In genomic region chr21:25639167-25639921, GRCh38 we compare ENCODE assay signal across 8 cellular contexts. TPM values are rescaled to one million over a fixed set of nuclear protein-coding genes. Genes with fewer than 3 reads are reported as not detected.
DNase-seq lines count a peak whose midpoint lies in the region; TF ChIP-seq lines count a peak whose summit lies in the region.

TSS of gene JAM2 (plus strand) at chr21:25639258. CDS start at chr21:25639822, 564 bp downstream.

- no peak within 1 kb of the TSS for H2BK120ac ChIP-seq in H9 (ENCODE audit: low read depth, low read length, poor library complexity, severe bottlenecking)

- no peak for TF ChIP-seq EP300 in suprapubic skin (IDR thresholded peaks at IDR 0.05)

- H3K36me3 Mint-ChIP-seq in H9 (ENCODE audit: insufficient read depth in 1 of 3, low read depth in 3 of 3), result no peaks in the 10 kb centered on the region; a peak in 1 of 7 replicates

- H3K9me3 ChIP-seq in H9 (ENCODE audit: control insufficient read depth, low read depth, low read length) (no peaks in the 10 kb centered on the region), muscle layer of colon (ENCODE audit: low read length) (no peaks in the 10 kb centered on the region), suprapubic skin (no peaks in the 10 kb centered on the region)

- peak within 1 kb of the TSS; percentile 28 for H3K9ac ChIP-seq in H9 (ENCODE audit: extremely low read depth, insufficient read length, low read length)
- H3K9ac ChIP-seq in muscle layer of colon (ENCODE audit: low read length), result peak within 1 kb of the TSS; percentile 71

- peak within 1 kb of the TSS; percentile 71 for H2AFZ ChIP-seq in H9 (ENCODE audit: low read length)

- H3K4me3 ChIP-seq in epithelial cell of proximal tubule (ENCODE audit: low read depth, low read length) (peak within 1 kb of the TSS; percentile 48), muscle layer of colon (ENCODE audit: low read depth in 1 of 2, low read length in 2 of 2) (peak within 1 kb of the TSS; percentile 73 to 76), suprapubic skin (peak within 1 kb of the TSS; percentile 68)

- no peak within 1 kb of the TSS for H3K4ac ChIP-seq in H9 (ENCODE audit: low read depth, low read length)

- H4K20me1 ChIP-seq in H9 (ENCODE audit: control insufficient read depth, insufficient read depth, insufficient read length), result no peaks in the 10 kb centered on the region

- no peaks in the 10 kb centered on the region for H3K36me3 ChIP-seq in muscle layer of colon (ENCODE audit: insufficient read depth, low read length)
- no peaks in the 10 kb centered on the region for H3K36me3 ChIP-seq in suprapubic skin

- H2BK15ac ChIP-seq in H9 (ENCODE audit: low read depth, low read length), result no peak within 1 kb of the TSS

- peak within 1 kb of the TSS; percentile 53 for H3K4me2 ChIP-seq in H9 (ENCODE audit: insufficient read depth, insufficient read length, low read length)

- peak; percentile 54 for TF ChIP-seq CTCF in GM12874 (IDR thresholded peaks at IDR 0.05; ENCODE audit: insufficient read depth, low read depth, low read length)
- TF ChIP-seq CTCF in H9 (conservative IDR thresholded peaks at IDR 0.05), result peak; percentile 58
- no peak for TF ChIP-seq CTCF in epithelial cell of proximal tubule (conservative IDR thresholded peaks at IDR 0.05; ENCODE audit: low read depth, low read length)
- TF ChIP-seq CTCF in suprapubic skin (IDR thresholded peaks at IDR 0.05), result no peak

- no peak within 1 kb of the TSS for H3K23ac ChIP-seq in H9 (ENCODE audit: insufficient read length, low read depth, low read length)

- H3K23me2 ChIP-seq in H9 (ENCODE audit: insufficient read length, low read depth, low read length, poor library complexity, severe bottlenecking), result peaks cover 12% of the 10 kb centered on the region

- DNase-seq in H9 (peak; percentile 75), NAMALWA (ENCODE audit: low spot score) (peak; percentile 42), epithelial cell of proximal tubule (ENCODE audit: low read depth) (no peak), suprapubic skin (ENCODE audit: low spot score in 2 of 2) (peak; percentile 67 to 78), SIG-M5 treated with dmso at 0.1 percent for 504 hours (lab: John Stamatoyannopoulos, UW; ENCODE audit: unreplicated experiment) (no peak)
- peak; percentile 76 for DNase-seq in activated CD8-positive, alpha-beta memory T cell treated with anti-CD3 and anti-CD28 coated beads, Interleukin-2, amount 50 U/mL, for 48 hours

- H3K4me1 ChIP-seq in H9 (ENCODE audit: insufficient read depth, low read length), result no peaks in the 10 kb centered on the region
- H3K4me1 ChIP-seq in muscle layer of colon (ENCODE audit: insufficient read depth, low read length), result peaks cover 15% of the 10 kb centered on the region
- peaks cover 23% of the 10 kb centered on the region for H3K4me1 ChIP-seq in suprapubic skin

- peaks cover 22 to 26% of the 10 kb centered on the region in 2 experiments for H3K4me1 Mint-ChIP-seq in H9

- no peak within 1 kb of the TSS for H2BK12ac ChIP-seq in H9 (ENCODE audit: insufficient read length, low read depth, low read length)

- no peak for TF ChIP-seq POLR2A in suprapubic skin (IDR thresholded peaks at IDR 0.05)

- peaks cover 2% of the 10 kb centered on the region; the same call in 1 of the 2 replicates for H3K27me3 ChIP-seq in H9 (ENCODE audit: insufficient read depth, low read length)
- no peaks in the 10 kb centered on the region for H3K27me3 ChIP-seq in muscle layer of colon (ENCODE audit: control insufficient read depth in 1 of 2, insufficient read depth in 2 of 2, low read length in 2 of 2)
- H3K27me3 ChIP-seq in suprapubic skin, result peaks cover 9% of the 10 kb centered on the region

- WGBS in H9 (ENCODE audit: extremely low coverage, insufficient read length, low lambda C conversion rate), result no CpG with 5 or more reads among the region's 52 CpGs
- under 1% methylated on average over 23 of the region's 52 CpGs for WGBS in suprapubic skin

- H2BK5ac ChIP-seq in H9 (ENCODE audit: insufficient read length, low read length), result no peak within 1 kb of the TSS

- no peak within 1 kb of the TSS for H2BK20ac ChIP-seq in H9 (ENCODE audit: low read depth, low read length, poor library complexity, severe bottlenecking)

- H3K4me3 Mint-ChIP-seq in H9, result peak within 1 kb of the TSS; percentile 47 to 79

- H3K18ac ChIP-seq in H9 (ENCODE audit: insufficient read length, low read depth, low read length), result peak within 1 kb of the TSS; percentile 60

- H3K27ac ChIP-seq in H9 (ENCODE audit: insufficient read length, low read depth, low read length), result no peak within 1 kb of the TSS
- H3K27ac ChIP-seq in muscle layer of colon (ENCODE audit: low read depth, low read length), result peak within 1 kb of the TSS; percentile 63
- peak within 1 kb of the TSS; percentile 79 for H3K27ac ChIP-seq in suprapubic skin

- H3K27ac Mint-ChIP-seq in H9, result peak within 1 kb of the TSS in 1 of 3 experiments; percentile 74; a peak in 1 of 7 replicates

- peaks cover 58% of the 10 kb centered on the region for H3K27me3 Mint-ChIP-seq in H9 (ENCODE audit: low read depth)

- no peak within 1 kb of the TSS for H2AK5ac ChIP-seq in H9 (ENCODE audit: insufficient read length, low read length)

- no peak within 1 kb of the TSS for H4K91ac ChIP-seq in H9 (ENCODE audit: insufficient read length, low read depth, low read length)

- H3K56ac ChIP-seq in H9 (ENCODE audit: insufficient read length, low read depth, low read length), result no peak within 1 kb of the TSS

- no peaks in the 10 kb centered on the region for H3K79me2 ChIP-seq in H9 (ENCODE audit: insufficient read depth, low read length)

- H3K79me1 ChIP-seq in H9 (ENCODE audit: insufficient read depth, low read depth, low read length, poor library complexity, severe bottlenecking), result no peaks in the 10 kb centered on the region

- H4K5ac ChIP-seq in H9 (ENCODE audit: insufficient read length, low read depth, low read length), result no peak within 1 kb of the TSS

- H3T11ph ChIP-seq in H9 (ENCODE audit: low read length), result no peak within 1 kb of the TSS

- peak within 1 kb of the TSS; percentile 31 for H3K14ac ChIP-seq in H9 (ENCODE audit: insufficient read depth, low read length)

- no peaks in the 10 kb centered on the region for H3K9me3 Mint-ChIP-seq in H9

- no peak within 1 kb of the TSS for H4K8ac ChIP-seq in H9 (replicated peaks; ENCODE audit: insufficient read length, low read depth, low read length)

RNA-seq across cellular contexts. Expression of gene JAM2, which starts in this region (rescaled TPM):
- 2.0 and 2.6 TPM in 2 replicates for total RNA-seq in H9 (2021)
- 0.12 and 0.14 TPM in 2 replicates for total RNA-seq in epithelial cell of proximal tubule
- 1 to 10 TPM; 2.0 to 7.6 (median 4.7) TPM for total RNA-seq in suprapubic skin

Comparison
In these comparisons a context has a peak if more than half of its experiments do, and no peak if none do; other contexts are left out.
1. CTCF ChIP-seq: peak in GM12874 (single experiment) and H9 (single experiment); none in epithelial cell of proximal tubule (single experiment) and suprapubic skin (0 of 2).
2. DNase-seq: peak in H9 (single experiment), NAMALWA (single experiment), activated CD8-positive, alpha-beta memory T cell treated with anti-CD3 and anti-CD28 coated beads, Interleukin-2, amount 50 U/mL, for 48 hours (single experiment) and suprapubic skin (2 of 2); none in epithelial cell of proximal tubule (single experiment) and SIG-M5 treated with dmso at 0.1 percent for 504 hours (single experiment).
3. Peak in every context shown above with its lines, with median percentiles within 50 percentile points of each other: H3K4me3 ChIP-seq.